ENCODE assay signal across 9 cellular contexts in genomic region chr3:123883111-123883510, GRCh38. TPM values are rescaled to one million over a fixed set of nuclear protein-coding genes. Genes with fewer than 3 reads are reported as not detected.
DNase-seq lines count a peak whose midpoint lies in the region; ATAC-seq and TF ChIP-seq lines count a peak whose summit lies in the region.
"Had no signal": no experiment of that assay in that cellular context is flagged by ENCODE, and none has a peak within 500 bp of the region (broad histone marks: within the 10 kb centered on the region; RNA-seq: fewer than 3 reads in every experiment).

No MANE protein-coding gene starts in this region.

- H3K4me1 Mint-ChIP-seq in central memory CD8-positive, alpha-beta T cell = peaks cover 14% of the 10 kb centered on the region
- H3K4me1 Mint-ChIP-seq in naive B cell = peaks cover 7 to 17% (median 15%) of the 10 kb centered on the region in 3 donors

- no peak overlapping the region for H3K27ac Mint-ChIP-seq in central memory CD8-positive, alpha-beta T cell (ENCODE audit: low read depth)
- H3K27ac Mint-ChIP-seq in naive B cell = no peak overlapping the region

- H3K4me3 Mint-ChIP-seq in central memory CD8-positive, alpha-beta T cell = peak overlapping the region; percentile 44
- peak overlapping the region; percentile 63 to 87 (median 68) for H3K4me3 Mint-ChIP-seq in naive B cell

- ATAC-seq in central memory CD8-positive, alpha-beta T cell (replicated peaks; ENCODE audit: extremely low read depth, poor library complexity, severe bottlenecking) = no peak
- no peak for ATAC-seq in naive B cell (ENCODE audit: low read depth in 2 of 2)

- no peaks in the 10 kb centered on the region for H3K36me3 Mint-ChIP-seq in central memory CD8-positive, alpha-beta T cell (ENCODE audit: insufficient read depth)
- H3K36me3 Mint-ChIP-seq in naive B cell = no peaks in the 10 kb centered on the region

- no peak for TF ChIP-seq CTCF in AG10803 (conservative IDR thresholded peaks at IDR 0.05; ENCODE audit: low read length)

- no peak for DNase-seq in AG10803 (ENCODE audit: low read depth)
- DNase-seq in HT1080 (ENCODE audit: low read depth) = peak; percentile 75
- no peak for DNase-seq in central memory CD8-positive, alpha-beta T cell (ENCODE audit: low spot score in 2 of 2)
- DNase-seq in naive B cell = no peak
- DNase-seq in activated gamma-delta T cell treated with Interleukin-2 at 50 U/mL for 16 hours = no peak
- DNase-seq in dermis blood vessel endothelial cell = no peak
- DNase-seq in EL = no peak
- no peak for DNase-seq in foreskin melanocyte
- DNase-seq: SIG-M5 had no signal

- peak overlapping the region; percentile 84 for H3K4me3 ChIP-seq in AG10803 (ENCODE audit: low read length)

- H3K9me3 Mint-ChIP-seq in central memory CD8-positive, alpha-beta T cell = no peaks in the 10 kb centered on the region
- H3K9me3 Mint-ChIP-seq in naive B cell = no peaks in the 10 kb centered on the region

- H3K27me3 Mint-ChIP-seq in central memory CD8-positive, alpha-beta T cell = peaks cover 76% of the 10 kb centered on the region
- peaks cover 22 to 40% (median 34%) of the 10 kb centered on the region in 3 donors for H3K27me3 Mint-ChIP-seq in naive B cell

RNA-seq across cellular contexts. Expression of gene MYLK, which starts 1.0 kb away (rescaled TPM):
- total RNA-seq in HT1080 (2014; rRNA removed; shearing (Covaris generic)) = 185 and 197 TPM in 2 replicates
- 91.8 and 104 TPM in 2 replicates for polyA plus RNA-seq in HT1080 (2015; cell fraction: cytosol; rRNA removed)
- polyA plus RNA-seq in HT1080 (2015; cell fraction: nucleus; rRNA removed) = 372 and 471 TPM in 2 replicates
- 1 to 10 TPM in 5 of 6 donors, under 1 TPM in 1; 0.93 to 5.7 (median 2.1) TPM for polyA plus RNA-seq in naive B cell (ENCODE audit: low read depth in 6 of 6)
- 69.6 and 78.1 TPM in 2 replicates for total RNA-seq in dermis blood vessel endothelial cell
